ENCODE assay signal across 1 cellular context in the genomic region with DNA sequence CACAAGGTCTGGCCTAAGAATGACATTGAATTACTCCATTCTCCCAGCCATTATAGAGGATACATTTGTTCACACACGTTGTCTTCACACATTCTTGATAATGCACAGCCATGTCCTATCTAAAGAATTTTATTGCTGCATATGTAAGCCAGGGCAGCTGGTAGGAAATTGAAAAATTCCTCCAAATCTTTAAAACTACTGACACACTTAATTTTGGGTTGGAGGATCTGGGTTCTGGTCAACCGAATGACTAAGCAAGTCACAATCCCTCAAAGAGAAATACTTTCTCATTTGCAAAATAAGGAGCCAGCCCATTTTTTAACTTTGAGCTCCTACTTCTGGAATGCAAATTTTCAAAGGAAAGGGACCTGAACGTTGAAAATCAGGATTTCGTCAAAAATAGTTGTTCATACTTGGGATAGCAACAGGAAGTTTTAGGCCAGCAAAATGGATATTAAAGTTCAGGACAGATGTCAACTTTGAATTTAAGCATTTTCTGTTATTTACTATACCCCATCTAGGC.
TF ChIP-seq lines count a peak whose summit lies in the region.

No MANE protein-coding gene starts in this region.

TF ChIP-seq in K562, 482 proteins besides CTCF, POLR2A, EP300 and RAD21 (continued from another document):
- peak; percentile 58; the same call in 1 of the 2 replicates for TF ChIP-seq ZNF592 (IDR thresholded peaks at IDR 0.05)
- no peak for TF ChIP-seq EP400 (IDR thresholded peaks at IDR 0.05)
- TF ChIP-seq, protein P1, sequence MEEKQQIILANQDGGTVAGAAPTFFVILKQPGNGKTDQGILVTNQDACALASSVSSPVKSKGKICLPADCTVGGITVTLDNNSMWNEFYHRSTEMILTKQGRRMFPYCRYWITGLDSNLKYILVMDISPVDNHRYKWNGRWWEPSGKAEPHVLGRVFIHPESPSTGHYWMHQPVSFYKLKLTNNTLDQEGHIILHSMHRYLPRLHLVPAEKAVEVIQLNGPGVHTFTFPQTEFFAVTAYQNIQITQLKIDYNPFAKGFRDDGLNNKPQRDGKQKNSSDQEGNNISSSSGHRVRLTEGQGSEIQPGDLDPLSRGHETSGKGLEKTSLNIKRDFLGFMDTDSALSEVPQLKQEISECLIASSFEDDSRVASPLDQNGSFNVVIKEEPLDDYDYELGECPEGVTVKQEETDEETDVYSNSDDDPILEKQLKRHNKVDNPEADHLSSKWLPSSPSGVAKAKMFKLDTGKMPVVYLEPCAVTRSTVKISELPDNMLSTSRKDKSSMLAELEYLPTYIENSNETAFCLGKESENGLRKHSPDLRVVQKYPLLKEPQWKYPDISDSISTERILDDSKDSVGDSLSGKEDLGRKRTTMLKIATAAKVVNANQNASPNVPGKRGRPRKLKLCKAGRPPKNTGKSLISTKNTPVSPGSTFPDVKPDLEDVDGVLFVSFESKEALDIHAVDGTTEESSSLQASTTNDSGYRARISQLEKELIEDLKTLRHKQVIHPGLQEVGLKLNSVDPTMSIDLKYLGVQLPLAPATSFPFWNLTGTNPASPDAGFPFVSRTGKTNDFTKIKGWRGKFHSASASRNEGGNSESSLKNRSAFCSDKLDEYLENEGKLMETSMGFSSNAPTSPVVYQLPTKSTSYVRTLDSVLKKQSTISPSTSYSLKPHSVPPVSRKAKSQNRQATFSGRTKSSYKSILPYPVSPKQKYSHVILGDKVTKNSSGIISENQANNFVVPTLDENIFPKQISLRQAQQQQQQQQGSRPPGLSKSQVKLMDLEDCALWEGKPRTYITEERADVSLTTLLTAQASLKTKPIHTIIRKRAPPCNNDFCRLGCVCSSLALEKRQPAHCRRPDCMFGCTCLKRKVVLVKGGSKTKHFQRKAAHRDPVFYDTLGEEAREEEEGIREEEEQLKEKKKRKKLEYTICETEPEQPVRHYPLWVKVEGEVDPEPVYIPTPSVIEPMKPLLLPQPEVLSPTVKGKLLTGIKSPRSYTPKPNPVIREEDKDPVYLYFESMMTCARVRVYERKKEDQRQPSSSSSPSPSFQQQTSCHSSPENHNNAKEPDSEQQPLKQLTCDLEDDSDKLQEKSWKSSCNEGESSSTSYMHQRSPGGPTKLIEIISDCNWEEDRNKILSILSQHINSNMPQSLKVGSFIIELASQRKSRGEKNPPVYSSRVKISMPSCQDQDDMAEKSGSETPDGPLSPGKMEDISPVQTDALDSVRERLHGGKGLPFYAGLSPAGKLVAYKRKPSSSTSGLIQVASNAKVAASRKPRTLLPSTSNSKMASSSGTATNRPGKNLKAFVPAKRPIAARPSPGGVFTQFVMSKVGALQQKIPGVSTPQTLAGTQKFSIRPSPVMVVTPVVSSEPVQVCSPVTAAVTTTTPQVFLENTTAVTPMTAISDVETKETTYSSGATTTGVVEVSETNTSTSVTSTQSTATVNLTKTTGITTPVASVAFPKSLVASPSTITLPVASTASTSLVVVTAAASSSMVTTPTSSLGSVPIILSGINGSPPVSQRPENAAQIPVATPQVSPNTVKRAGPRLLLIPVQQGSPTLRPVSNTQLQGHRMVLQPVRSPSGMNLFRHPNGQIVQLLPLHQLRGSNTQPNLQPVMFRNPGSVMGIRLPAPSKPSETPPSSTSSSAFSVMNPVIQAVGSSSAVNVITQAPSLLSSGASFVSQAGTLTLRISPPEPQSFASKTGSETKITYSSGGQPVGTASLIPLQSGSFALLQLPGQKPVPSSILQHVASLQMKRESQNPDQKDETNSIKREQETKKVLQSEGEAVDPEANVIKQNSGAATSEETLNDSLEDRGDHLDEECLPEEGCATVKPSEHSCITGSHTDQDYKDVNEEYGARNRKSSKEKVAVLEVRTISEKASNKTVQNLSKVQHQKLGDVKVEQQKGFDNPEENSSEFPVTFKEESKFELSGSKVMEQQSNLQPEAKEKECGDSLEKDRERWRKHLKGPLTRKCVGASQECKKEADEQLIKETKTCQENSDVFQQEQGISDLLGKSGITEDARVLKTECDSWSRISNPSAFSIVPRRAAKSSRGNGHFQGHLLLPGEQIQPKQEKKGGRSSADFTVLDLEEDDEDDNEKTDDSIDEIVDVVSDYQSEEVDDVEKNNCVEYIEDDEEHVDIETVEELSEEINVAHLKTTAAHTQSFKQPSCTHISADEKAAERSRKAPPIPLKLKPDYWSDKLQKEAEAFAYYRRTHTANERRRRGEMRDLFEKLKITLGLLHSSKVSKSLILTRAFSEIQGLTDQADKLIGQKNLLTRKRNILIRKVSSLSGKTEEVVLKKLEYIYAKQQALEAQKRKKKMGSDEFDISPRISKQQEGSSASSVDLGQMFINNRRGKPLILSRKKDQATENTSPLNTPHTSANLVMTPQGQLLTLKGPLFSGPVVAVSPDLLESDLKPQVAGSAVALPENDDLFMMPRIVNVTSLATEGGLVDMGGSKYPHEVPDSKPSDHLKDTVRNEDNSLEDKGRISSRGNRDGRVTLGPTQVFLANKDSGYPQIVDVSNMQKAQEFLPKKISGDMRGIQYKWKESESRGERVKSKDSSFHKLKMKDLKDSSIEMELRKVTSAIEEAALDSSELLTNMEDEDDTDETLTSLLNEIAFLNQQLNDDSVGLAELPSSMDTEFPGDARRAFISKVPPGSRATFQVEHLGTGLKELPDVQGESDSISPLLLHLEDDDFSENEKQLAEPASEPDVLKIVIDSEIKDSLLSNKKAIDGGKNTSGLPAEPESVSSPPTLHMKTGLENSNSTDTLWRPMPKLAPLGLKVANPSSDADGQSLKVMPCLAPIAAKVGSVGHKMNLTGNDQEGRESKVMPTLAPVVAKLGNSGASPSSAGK (IDR thresholded peaks at IDR 0.05): peak; percentile 24; the same call in 1 of the 2 replicates
- 0 out of 2 replicates have a peak, but pooled peaks have one; percentile 24 for TF ChIP-seq ZNF316 (IDR thresholded peaks at IDR 0.05)
TF ChIP-seq in K562: peak in this region for 7.
